Comparison of ENCODE assay signal across 8 cellular contexts in the genomic region with DNA sequence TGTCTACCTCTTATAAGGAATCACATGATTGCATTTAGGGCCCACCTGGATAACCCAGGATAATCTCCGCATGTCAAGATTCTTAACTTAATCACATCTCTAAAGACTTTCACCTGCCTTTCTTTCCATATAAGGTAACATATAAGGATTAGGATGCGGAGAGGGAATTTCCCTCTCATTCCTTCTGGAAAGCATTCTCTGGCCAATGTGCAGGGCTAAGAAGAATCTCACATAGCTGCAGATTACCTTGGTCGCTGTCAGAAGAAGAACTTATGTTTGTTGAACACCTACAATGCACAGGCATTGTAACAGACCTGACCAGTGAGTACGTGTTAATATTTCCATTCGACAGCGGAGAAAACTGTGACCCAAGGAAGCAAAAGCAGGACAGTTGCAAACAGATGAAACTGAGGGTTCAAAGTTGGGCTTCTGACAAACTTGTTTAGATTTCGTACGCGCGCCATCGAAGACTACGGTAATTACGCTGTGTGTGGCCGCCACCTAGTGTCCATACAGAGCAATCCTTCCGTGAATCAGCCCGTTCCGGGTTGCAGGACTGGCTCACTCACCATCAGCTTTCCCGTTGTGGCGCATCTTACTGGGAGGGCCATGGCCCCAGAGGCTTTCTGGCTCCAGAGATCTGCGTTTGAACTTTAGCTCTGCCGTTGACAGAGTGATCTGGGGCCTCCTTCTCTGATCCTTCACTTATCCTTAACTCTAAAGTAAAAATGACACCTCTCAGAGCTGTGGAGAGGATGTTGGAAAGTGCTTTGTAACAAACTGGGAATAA. TPM values are rescaled to one million over a fixed set of nuclear protein-coding genes. Genes with fewer than 3 reads are reported as not detected.
DNase-seq lines count a peak whose midpoint lies in the region; ATAC-seq and TF ChIP-seq lines count a peak whose summit lies in the region.

No MANE protein-coding gene starts in this region.

- BruUV-seq in MCF 10A (replicated peaks; lab: Mats Ljungman, UMichigan) = no TSS peak

- POLR2A ChIA-PET in MCF 10A (lab: Yijun Ruan, JAX) = interaction anchor here (0.6 to 1.0 kb wide), 4 partner anchors 12 to 97 kb away, joined by 3 read pairs; no protein-coding TSS in a partner anchor

- H3K27ac Mint-ChIP-seq in MCF 10A (ENCODE audit: low read depth, unreplicated experiment) = no peak overlapping the region

- H3K36me3 Mint-ChIP-seq in MCF 10A (ENCODE audit: insufficient read depth, unreplicated experiment) = no peaks in the 10 kb centered on the region

- no peak overlapping the region for H3K27ac ChIP-seq in VCaP

- H3K9me3 Mint-ChIP-seq in MCF 10A (ENCODE audit: unreplicated experiment) = no peaks in the 10 kb centered on the region

- intact Hi-C loops in MCF 10A (cut with micrococcal nuclease) = loop anchor here (1.0 to 10.0 kb wide), 4 partner anchors 104 to 397 kb away; no protein-coding TSS in a partner anchor

- H3K4me1 Mint-ChIP-seq in MCF 10A (ENCODE audit: insufficient read depth, unreplicated experiment) = peaks cover 20% of the 10 kb centered on the region

- H3K27me3 Mint-ChIP-seq in MCF 10A (ENCODE audit: insufficient read depth, unreplicated experiment) = peaks cover 58% of the 10 kb centered on the region

- ATAC-seq in HG03342 (IDR thresholded peaks at IDR 0.05; ENCODE audit: unreplicated experiment) = no peak

- TF ChIP-seq CTCF in VCaP (conservative IDR thresholded peaks at IDR 0.05) (peak; percentile 94), MCF 10A (IDR thresholded peaks at IDR 0.05; ENCODE audit: unreplicated experiment) (peak; percentile 78)

- DNase-seq in COLO668 (lab: John Stamatoyannopoulos, UW; ENCODE audit: unreplicated experiment) (peak; percentile 72), H4 (ENCODE audit: low spot score) (peak; percentile 76), NCI-H2029 (lab: John Stamatoyannopoulos, UW) (peak; percentile 18), MCF 10A (ENCODE audit: unreplicated experiment) (peak; percentile 74), iPS-NIHi7 (ENCODE audit: extremely low spot score) (peak; percentile 79)
- DNase-seq in stimulated activated CD4-positive, alpha-beta T cell treated with anti-CD3 and anti-CD28 coated beads, Interleukin-12 subunit alpha, Interleukin-12 subunit beta, amount 100 ng/mL, for 24 hours (ENCODE audit: low read depth in 2 of 2) = peak; percentile 48 to 54

- no peak overlapping the region for H3K4me3 Mint-ChIP-seq in MCF 10A (ENCODE audit: unreplicated experiment)

- CTCF ChIA-PET in MCF 10A (lab: Yijun Ruan, JAX) = interaction anchor here (0.6 to 7.1 kb wide), 37 partner anchors 9 to 690 kb away, joined by 3 to 56 read pairs (median 4); a partner anchor contains a TSS

RNA-seq across cellular contexts. Expression of a gene that starts 9.5 kb away (rescaled TPM):
- total RNA-seq in H4 (2014; rRNA removed; shearing (Covaris generic)) = not detected in 2 replicates
- total RNA-seq in MCF 10A (2022) = not detected in 2 replicates

RNA-seq across cellular contexts. Expression of a gene that starts 13.0 kb away (rescaled TPM):
- 0.12 TPM in 1 of 2 replicates, not detected in the other for total RNA-seq in H4 (2014; rRNA removed; shearing (Covaris generic))
- total RNA-seq in MCF 10A (2022) = not detected in 2 replicates

RNA-seq across cellular contexts. Expression of a gene that starts 28.0 kb away (rescaled TPM):
- 0.52 TPM in 1 of 2 replicates, not detected in the other for total RNA-seq in H4 (2014; rRNA removed; shearing (Covaris generic))
- total RNA-seq in MCF 10A (2022) = not detected in 2 replicates

RNA-seq across cellular contexts. Expression of a gene that starts 53.3 kb away (rescaled TPM):
- 0.99 and 1.5 TPM in 2 replicates for total RNA-seq in H4 (2014; rRNA removed; shearing (Covaris generic))
- 2.2 and 2.6 TPM in 2 replicates for total RNA-seq in MCF 10A (2022)

Comparison
In these comparisons a context has a peak if more than half of its experiments do, and no peak if none do; other contexts are left out.
1. DNase-seq: peak in every context shown above with its lines; median percentile 79 in iPS-NIHi7; 76 in H4; 74 in MCF 10A; 72 in COLO668; 51 in stimulated activated CD4-positive, alpha-beta T cell treated with anti-CD3 and anti-CD28 coated beads, Interleukin-12 subunit alpha, Interleukin-12 subunit beta, amount 100 ng/mL, for 24 hours; 18 in NCI-H2029.